ENCODE assay signal across 1 cellular context in the genomic region with DNA sequence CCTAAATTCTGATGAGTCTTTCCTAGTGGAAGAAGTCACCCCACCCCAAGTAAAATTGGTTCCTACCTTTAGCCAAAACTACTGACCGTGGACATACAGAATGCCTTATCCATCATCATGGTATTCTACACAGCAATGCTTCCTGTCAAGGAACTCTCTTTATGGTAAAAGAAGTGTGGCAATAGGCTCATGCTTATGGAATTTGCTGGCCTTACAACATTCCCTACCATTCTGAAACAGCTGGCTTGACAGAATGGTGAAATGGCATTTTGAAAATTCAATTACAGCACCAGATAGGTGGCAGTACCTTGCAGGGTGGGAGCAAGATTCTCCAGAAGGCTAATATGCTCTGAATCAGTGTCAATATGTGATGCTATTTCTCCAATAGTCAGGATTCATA.
TF ChIP-seq lines count a peak whose summit lies in the region.

No MANE protein-coding gene starts in this region.

TF ChIP-seq in SK-N-SH treated with all-trans-retinoic acid at 6 μM for 48 hours, 23 proteins besides CTCF, POLR2A, EP300 and RAD21 (continued from another document):
- TF ChIP-seq, protein P1, sequence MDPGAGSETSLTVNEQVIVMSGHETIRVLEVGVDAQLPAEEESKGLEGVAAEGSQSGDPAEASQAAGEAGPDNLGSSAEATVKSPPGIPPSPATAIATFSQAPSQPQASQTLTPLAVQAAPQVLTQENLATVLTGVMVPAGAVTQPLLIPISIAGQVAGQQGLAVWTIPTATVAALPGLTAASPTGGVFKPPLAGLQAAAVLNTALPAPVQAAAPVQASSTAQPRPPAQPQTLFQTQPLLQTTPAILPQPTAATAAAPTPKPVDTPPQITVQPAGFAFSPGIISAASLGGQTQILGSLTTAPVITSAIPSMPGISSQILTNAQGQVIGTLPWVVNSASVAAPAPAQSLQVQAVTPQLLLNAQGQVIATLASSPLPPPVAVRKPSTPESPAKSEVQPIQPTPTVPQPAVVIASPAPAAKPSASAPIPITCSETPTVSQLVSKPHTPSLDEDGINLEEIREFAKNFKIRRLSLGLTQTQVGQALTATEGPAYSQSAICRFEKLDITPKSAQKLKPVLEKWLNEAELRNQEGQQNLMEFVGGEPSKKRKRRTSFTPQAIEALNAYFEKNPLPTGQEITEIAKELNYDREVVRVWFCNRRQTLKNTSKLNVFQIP (CRISPR knock-in tag; IDR thresholded peaks at IDR 0.05; ENCODE audit: borderline replicate concordance, low read depth): no peak
- no peak for TF ChIP-seq ZFP3 (CRISPR knock-in tag; IDR thresholded peaks at IDR 0.05)
- TF ChIP-seq, protein P2, sequence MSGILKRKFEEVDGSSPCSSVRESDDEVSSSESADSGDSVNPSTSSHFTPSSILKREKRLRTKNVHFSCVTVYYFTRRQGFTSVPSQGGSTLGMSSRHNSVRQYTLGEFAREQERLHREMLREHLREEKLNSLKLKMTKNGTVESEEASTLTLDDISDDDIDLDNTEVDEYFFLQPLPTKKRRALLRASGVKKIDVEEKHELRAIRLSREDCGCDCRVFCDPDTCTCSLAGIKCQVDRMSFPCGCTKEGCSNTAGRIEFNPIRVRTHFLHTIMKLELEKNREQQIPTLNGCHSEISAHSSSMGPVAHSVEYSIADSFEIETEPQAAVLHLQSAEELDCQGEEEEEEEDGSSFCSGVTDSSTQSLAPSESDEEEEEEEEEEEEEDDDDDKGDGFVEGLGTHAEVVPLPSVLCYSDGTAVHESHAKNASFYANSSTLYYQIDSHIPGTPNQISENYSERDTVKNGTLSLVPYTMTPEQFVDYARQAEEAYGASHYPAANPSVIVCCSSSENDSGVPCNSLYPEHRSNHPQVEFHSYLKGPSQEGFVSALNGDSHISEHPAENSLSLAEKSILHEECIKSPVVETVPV (CRISPR knock-in tag; IDR thresholded peaks at IDR 0.05): no peak
